ENCODE assay signal across 7 cellular contexts in the genomic region with DNA sequence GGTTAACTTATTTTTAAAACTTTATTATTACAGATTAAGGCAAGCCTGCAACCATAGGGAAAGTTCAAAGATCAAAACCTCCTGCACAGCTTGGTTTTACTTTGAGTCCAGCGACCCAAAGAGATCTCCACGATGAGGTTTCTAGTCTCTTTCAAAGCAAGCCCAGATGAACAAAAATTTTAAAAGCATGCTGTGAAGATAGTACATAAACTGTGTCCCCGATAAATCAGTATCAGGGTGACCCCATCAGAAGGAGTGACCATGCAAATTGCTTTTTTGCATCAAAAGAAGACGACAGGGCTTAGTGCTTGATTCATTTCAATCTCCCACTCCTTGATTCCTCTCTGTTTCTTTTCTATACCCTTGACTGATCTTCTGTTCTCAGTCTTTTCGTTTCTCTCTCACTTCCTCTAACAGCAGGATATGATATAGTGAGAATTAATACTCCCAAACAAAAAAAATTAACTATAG. TPM values are rescaled to one million over a fixed set of nuclear protein-coding genes. Genes with fewer than 3 reads are reported as not detected.
DNase-seq lines count a peak whose midpoint lies in the region; ATAC-seq and TF ChIP-seq lines count a peak whose summit lies in the region.

No MANE protein-coding gene starts in this region.

- peaks cover 21% of the 10 kb centered on the region for H3K4me1 Mint-ChIP-seq in GM23338

- no peaks in the 10 kb centered on the region for H3K36me3 Mint-ChIP-seq in GM23338 (ENCODE audit: low read depth)

- WGBS in trophoblast cell (ENCODE audit: extremely low coverage, insufficient coverage, insufficient read length): no CpG with 5 or more reads among the region's 5 CpGs

- no peak overlapping the region for H3K9ac ChIP-seq in trophoblast cell (ENCODE audit: low read length)

- peak overlapping the region; percentile 49 for H2AFZ ChIP-seq in GM23338
- no peak overlapping the region for H2AFZ ChIP-seq in trophoblast cell (ENCODE audit: insufficient read depth, low read length, poor library complexity)

- no peak overlapping the region for H3K23ac ChIP-seq in trophoblast cell (ENCODE audit: low read length)

- no peaks in the 10 kb centered on the region for H4K20me1 ChIP-seq in GM23338 (replicated peaks; ENCODE audit: insufficient read depth)

- no peak overlapping the region for H3K27ac Mint-ChIP-seq in GM23338

- H3K4me1 ChIP-seq in GM23338 (ENCODE audit: insufficient read depth): no peaks in the 10 kb centered on the region
- peaks cover 6 to 10% of the 10 kb centered on the region in 2 experiments for H3K4me1 ChIP-seq in trophoblast cell (ENCODE audit: control insufficient read depth in 1 of 2, insufficient read depth in 2 of 2, low read length in 2 of 2)
- H3K4me1 ChIP-seq in left ventricle myocardium inferior: peaks cover 4% of the 10 kb centered on the region

- no peak overlapping the region for H4K12ac ChIP-seq in trophoblast cell (ENCODE audit: low read depth, low read length)

- H3K4me2 ChIP-seq in GM23338: no peak overlapping the region
- H3K4me2 ChIP-seq in trophoblast cell (ENCODE audit: low read length): no peak overlapping the region

- H2BK5ac ChIP-seq in trophoblast cell (ENCODE audit: low read depth, low read length, poor library complexity): peak overlapping the region; percentile 19

- no peaks in the 10 kb centered on the region for H3K9me3 Mint-ChIP-seq in GM23338

- H2AK5ac ChIP-seq in trophoblast cell (ENCODE audit: low read length): no peak overlapping the region

- H3K4me3 ChIP-seq in GM23338 (no peak overlapping the region), trophoblast cell (ENCODE audit: low read depth, low read length) (no peak overlapping the region), left ventricle myocardium inferior (no peak overlapping the region)

- no peak overlapping the region for H2BK12ac ChIP-seq in trophoblast cell (ENCODE audit: low read length)

- H3K9me3 ChIP-seq in trophoblast cell (ENCODE audit: insufficient read depth, low read depth, low read length): no peaks in the 10 kb centered on the region
- H3K9me3 ChIP-seq in left ventricle myocardium inferior (replicated peaks): no peaks in the 10 kb centered on the region

- H4K91ac ChIP-seq in trophoblast cell (ENCODE audit: low read depth, low read length): no peak overlapping the region

- H3K18ac ChIP-seq in trophoblast cell (ENCODE audit: low read length): no peak overlapping the region

- TF ChIP-seq CTCF in GM23338 (conservative IDR thresholded peaks at IDR 0.05; ENCODE audit: low read depth in 2 of 2) (no peak), left ventricle myocardium inferior (IDR thresholded peaks at IDR 0.05; ENCODE audit: borderline replicate concordance) (no peak)

- DNase-seq in GM23338 (ENCODE audit: low spot score) (no peak), NAMALWA (ENCODE audit: low spot score) (peak; percentile 90), trophoblast cell (no peak), left ventricle myocardium inferior (no peak), COLO668 (lab: John Stamatoyannopoulos, UW; ENCODE audit: unreplicated experiment) (no peak)
- DNase-seq in stimulated activated CD4-positive, alpha-beta T cell treated with anti-CD3 and anti-CD28 coated beads, Interleukin-2, amount 100 ng/mL, for 24 hours: no peak

- peaks cover 10% of the 10 kb centered on the region for H3K79me1 ChIP-seq in trophoblast cell (ENCODE audit: low read length)

- ATAC-seq in GM18861 (IDR thresholded peaks at IDR 0.05; ENCODE audit: unreplicated experiment): peak; percentile 69
- no peak for ATAC-seq in GM23338

- H3K14ac ChIP-seq in trophoblast cell (ENCODE audit: low read length): no peak overlapping the region

- H3K79me2 ChIP-seq in GM23338 (replicated peaks; ENCODE audit: insufficient read depth) (no peaks in the 10 kb centered on the region), trophoblast cell (ENCODE audit: control insufficient read depth, insufficient read depth, low read length, poor library complexity) (peaks cover 3% of the 10 kb centered on the region)

- no peak overlapping the region for H4K8ac ChIP-seq in trophoblast cell (ENCODE audit: low read depth, low read length)

- H3K27me3 ChIP-seq in GM23338 (ENCODE audit: insufficient read depth): no peaks in the 10 kb centered on the region
- no peaks in the 10 kb centered on the region for H3K27me3 ChIP-seq in trophoblast cell (ENCODE audit: insufficient read depth, low read length)
- H3K27me3 ChIP-seq in left ventricle myocardium inferior (ENCODE audit: low read depth): peaks cover 77% of the 10 kb centered on the region

- no peak overlapping the region for H3K4ac ChIP-seq in trophoblast cell (ENCODE audit: low read depth, low read length)

- H2BK120ac ChIP-seq in trophoblast cell (ENCODE audit: insufficient read depth, low read length, poor library complexity): no peak overlapping the region

- H3K27me3 Mint-ChIP-seq in GM23338 (ENCODE audit: insufficient read depth, low read depth, poor library complexity): no peaks in the 10 kb centered on the region

- H3K9me2 ChIP-seq in GM23338 (ENCODE audit: insufficient read depth): peaks cover 5% of the 10 kb centered on the region

- no peaks in the 10 kb centered on the region for H3K36me3 ChIP-seq in GM23338 (ENCODE audit: insufficient read depth)
- no peaks in the 10 kb centered on the region for H3K36me3 ChIP-seq in trophoblast cell (ENCODE audit: control insufficient read depth in 1 of 2, insufficient read depth in 2 of 2, low read length in 2 of 2)
- no peaks in the 10 kb centered on the region for H3K36me3 ChIP-seq in left ventricle myocardium inferior

- intact Hi-C loops in left ventricle myocardium inferior (cut with micrococcal nuclease): no loop called here

- H3K4me3 Mint-ChIP-seq in GM23338: no peak overlapping the region

- no peaks in the 10 kb centered on the region for H3F3A ChIP-seq in GM23338 (replicated peaks; ENCODE audit: low read depth)

- H3K27ac ChIP-seq in GM23338 (ENCODE audit: low read depth): no peak overlapping the region
- H3K27ac ChIP-seq in trophoblast cell (ENCODE audit: low read depth, low read length): peak overlapping the region; percentile 49
- no peak overlapping the region for H3K27ac ChIP-seq in left ventricle myocardium inferior (replicated peaks)

TF ChIP-seq in GM23338, 12 proteins besides CTCF, POLR2A, EP300 and RAD21 (continues in another document):
- TF ChIP-seq EZH2phosphoT487 (IDR thresholded peaks at IDR 0.05; ENCODE audit: unreplicated experiment): no peak
- TF ChIP-seq STAT1 (IDR thresholded peaks at IDR 0.05; ENCODE audit: unreplicated experiment): no peak
- TF ChIP-seq ZNF114 (CRISPR knock-in tag; IDR thresholded peaks at IDR 0.05): no peak
- no peak for TF ChIP-seq JUNB (IDR thresholded peaks at IDR 0.05; ENCODE audit: unreplicated experiment)
- no peak for TF ChIP-seq POLR2AphosphoS5 (IDR thresholded peaks at IDR 0.05; ENCODE audit: low read depth)
- TF ChIP-seq EZH2 (IDR thresholded peaks at IDR 0.05; ENCODE audit: low read depth, unreplicated experiment): no peak
- TF ChIP-seq, protein P1, sequence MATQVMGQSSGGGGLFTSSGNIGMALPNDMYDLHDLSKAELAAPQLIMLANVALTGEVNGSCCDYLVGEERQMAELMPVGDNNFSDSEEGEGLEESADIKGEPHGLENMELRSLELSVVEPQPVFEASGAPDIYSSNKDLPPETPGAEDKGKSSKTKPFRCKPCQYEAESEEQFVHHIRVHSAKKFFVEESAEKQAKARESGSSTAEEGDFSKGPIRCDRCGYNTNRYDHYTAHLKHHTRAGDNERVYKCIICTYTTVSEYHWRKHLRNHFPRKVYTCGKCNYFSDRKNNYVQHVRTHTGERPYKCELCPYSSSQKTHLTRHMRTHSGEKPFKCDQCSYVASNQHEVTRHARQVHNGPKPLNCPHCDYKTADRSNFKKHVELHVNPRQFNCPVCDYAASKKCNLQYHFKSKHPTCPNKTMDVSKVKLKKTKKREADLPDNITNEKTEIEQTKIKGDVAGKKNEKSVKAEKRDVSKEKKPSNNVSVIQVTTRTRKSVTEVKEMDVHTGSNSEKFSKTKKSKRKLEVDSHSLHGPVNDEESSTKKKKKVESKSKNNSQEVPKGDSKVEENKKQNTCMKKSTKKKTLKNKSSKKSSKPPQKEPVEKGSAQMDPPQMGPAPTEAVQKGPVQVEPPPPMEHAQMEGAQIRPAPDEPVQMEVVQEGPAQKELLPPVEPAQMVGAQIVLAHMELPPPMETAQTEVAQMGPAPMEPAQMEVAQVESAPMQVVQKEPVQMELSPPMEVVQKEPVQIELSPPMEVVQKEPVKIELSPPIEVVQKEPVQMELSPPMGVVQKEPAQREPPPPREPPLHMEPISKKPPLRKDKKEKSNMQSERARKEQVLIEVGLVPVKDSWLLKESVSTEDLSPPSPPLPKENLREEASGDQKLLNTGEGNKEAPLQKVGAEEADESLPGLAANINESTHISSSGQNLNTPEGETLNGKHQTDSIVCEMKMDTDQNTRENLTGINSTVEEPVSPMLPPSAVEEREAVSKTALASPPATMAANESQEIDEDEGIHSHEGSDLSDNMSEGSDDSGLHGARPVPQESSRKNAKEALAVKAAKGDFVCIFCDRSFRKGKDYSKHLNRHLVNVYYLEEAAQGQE (IDR thresholded peaks at IDR 0.05; ENCODE audit: unreplicated experiment): no peak
- TF ChIP-seq, protein P2, sequence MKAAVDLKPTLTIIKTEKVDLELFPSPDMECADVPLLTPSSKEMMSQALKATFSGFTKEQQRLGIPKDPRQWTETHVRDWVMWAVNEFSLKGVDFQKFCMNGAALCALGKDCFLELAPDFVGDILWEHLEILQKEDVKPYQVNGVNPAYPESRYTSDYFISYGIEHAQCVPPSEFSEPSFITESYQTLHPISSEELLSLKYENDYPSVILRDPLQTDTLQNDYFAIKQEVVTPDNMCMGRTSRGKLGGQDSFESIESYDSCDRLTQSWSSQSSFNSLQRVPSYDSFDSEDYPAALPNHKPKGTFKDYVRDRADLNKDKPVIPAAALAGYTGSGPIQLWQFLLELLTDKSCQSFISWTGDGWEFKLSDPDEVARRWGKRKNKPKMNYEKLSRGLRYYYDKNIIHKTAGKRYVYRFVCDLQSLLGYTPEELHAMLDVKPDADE (IDR thresholded peaks at IDR 0.05): no peak
- no peak for TF ChIP-seq ZNF331 (CRISPR knock-in tag; IDR thresholded peaks at IDR 0.05; ENCODE audit: low read depth)
- TF ChIP-seq CREB1 (CRISPR knock-in tag; IDR thresholded peaks at IDR 0.05; ENCODE audit: low read depth): no peak

RNA-seq across cellular contexts. Expression of a gene that starts 16.0 kb away (rescaled TPM):
- total RNA-seq in GM23338 (2014; rRNA removed; shearing (Covaris generic)): not detected in 2 replicates
- not detected in 2 replicates for polyA plus RNA-seq in GM23338 (2016; fragmentation: Nextera tagmentation; extraction: Ambion mirVana)
- polyA plus RNA-seq in trophoblast cell (2013): not detected in 2 replicates
- total RNA-seq in left ventricle myocardium inferior: not detected

RNA-seq across cellular contexts. Expression of a gene that starts 16.8 kb away (rescaled TPM):
- not detected in 2 replicates for total RNA-seq in GM23338 (2014; rRNA removed; shearing (Covaris generic))
- 0.11 and 0.40 TPM in 2 replicates for polyA plus RNA-seq in GM23338 (2016; fragmentation: Nextera tagmentation; extraction: Ambion mirVana)
- 12.1 and 15.8 TPM in 2 replicates for polyA plus RNA-seq in trophoblast cell (2013)
- 1.4 TPM for total RNA-seq in left ventricle myocardium inferior
